1 cellular context compared by ENCODE assay signal in the genomic region with DNA sequence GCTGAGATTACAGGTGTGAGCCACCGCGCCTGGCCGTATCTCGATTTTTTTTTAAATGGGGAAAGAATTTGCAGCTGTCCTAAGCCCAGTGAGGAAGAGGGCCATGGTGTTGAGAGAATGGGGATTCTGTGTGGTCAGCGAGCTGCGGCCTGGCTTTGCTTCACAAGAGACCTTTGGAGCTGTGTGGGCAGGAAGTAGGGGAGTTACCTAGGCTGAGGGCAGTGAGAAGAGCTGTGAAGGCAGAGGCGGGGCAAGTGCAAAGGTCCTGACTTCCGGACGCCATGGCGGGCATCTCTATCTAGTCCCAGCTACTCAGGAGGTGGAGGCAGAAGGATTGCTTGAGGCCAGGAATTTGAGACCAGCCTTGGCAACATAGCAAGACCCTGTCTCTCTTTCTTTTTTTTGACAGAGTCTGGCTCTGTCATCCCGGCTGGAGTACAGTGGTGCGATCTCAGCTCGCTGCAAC.
TF ChIP-seq lines count a peak whose summit lies in the region.

No MANE protein-coding gene starts in this region.

TF ChIP-seq in HepG2, 621 proteins besides CTCF, POLR2A, EP300 and RAD21 (continued from another document and continues in another):
- TF ChIP-seq TCF12 (IDR thresholded peaks at IDR 0.05) (no peak), TCF12 (CRISPR knock-in tag; IDR thresholded peaks at IDR 0.05) (no peak), MYC (CRISPR knock-in tag; IDR thresholded peaks at IDR 0.05; ENCODE audit: borderline replicate concordance) (peak; percentile 44; the same call in 1 of the 2 replicates), TEAD2 (CRISPR knock-in tag; IDR thresholded peaks at IDR 0.05) (no peak), HNRNPUL1 (IDR thresholded peaks at IDR 0.05; ENCODE audit: low read depth, low read length) (no peak), ZNF138 (CRISPR knock-in tag; IDR thresholded peaks at IDR 0.05; ENCODE audit: low read depth) (0 out of 2 replicates have a peak, but pooled peaks have one; percentile 33), KLF11 (CRISPR knock-in tag; IDR thresholded peaks at IDR 0.05) (no peak), KLF13 (CRISPR knock-in tag; IDR thresholded peaks at IDR 0.05) (no peak), FOXM1 (CRISPR knock-in tag; IDR thresholded peaks at IDR 0.05) (no peak), ZNF44 (CRISPR knock-in tag; IDR thresholded peaks at IDR 0.05) (no peak), HOXA5 (CRISPR knock-in tag; IDR thresholded peaks at IDR 0.05) (no peak), MYNN (CRISPR knock-in tag; IDR thresholded peaks at IDR 0.05; ENCODE audit: low read depth) (no peak), YEATS2 (CRISPR knock-in tag; IDR thresholded peaks at IDR 0.05; ENCODE audit: borderline replicate concordance) (peak; percentile 51; the same call in 1 of the 2 replicates), PAF1 (CRISPR knock-in tag; IDR thresholded peaks at IDR 0.05) (no peak), ZKSCAN8 (CRISPR knock-in tag; IDR thresholded peaks at IDR 0.05; ENCODE audit: borderline replicate concordance) (no peak), ZSCAN12 (CRISPR knock-in tag; IDR thresholded peaks at IDR 0.05) (no peak), KLF15 (CRISPR knock-in tag; IDR thresholded peaks at IDR 0.05; ENCODE audit: borderline replicate concordance) (no peak), ZNF343 (CRISPR knock-in tag; IDR thresholded peaks at IDR 0.05) (0 out of 2 replicates have a peak, but pooled peaks have one; percentile 31), ZNF329 (CRISPR knock-in tag; IDR thresholded peaks at IDR 0.05; ENCODE audit: low read depth) (no peak), ZNF225 (CRISPR knock-in tag; IDR thresholded peaks at IDR 0.05) (no peak), CHD2 (IDR thresholded peaks at IDR 0.05; ENCODE audit: low read depth, low read length) (no peak), SALL2 (CRISPR knock-in tag; IDR thresholded peaks at IDR 0.05) (no peak), MTF1 (CRISPR knock-in tag; IDR thresholded peaks at IDR 0.05) (no peak), CHCHD3 (CRISPR knock-in tag; IDR thresholded peaks at IDR 0.05) (no peak), SP2 (CRISPR knock-in tag; IDR thresholded peaks at IDR 0.05) (no peak), ZNF777 (CRISPR knock-in tag; IDR thresholded peaks at IDR 0.05) (no peak), HDAC1 (CRISPR knock-in tag; IDR thresholded peaks at IDR 0.05) (peak; percentile 44; the same call in 1 of the 2 replicates), CAMTA2 (CRISPR knock-in tag; IDR thresholded peaks at IDR 0.05; ENCODE audit: borderline replicate concordance) (no peak), SP140L (CRISPR knock-in tag; IDR thresholded peaks at IDR 0.05; ENCODE audit: borderline replicate concordance) (no peak), DNMT3B (CRISPR knock-in tag; conservative IDR thresholded peaks at IDR 0.05) (no peak), PCBP2 (optimal IDR thresholded peaks at IDR 0.05; ENCODE audit: low read depth, low read length, poor library complexity, severe bottlenecking) (no peak), ELF4 (CRISPR knock-in tag; IDR thresholded peaks at IDR 0.05; ENCODE audit: borderline replicate concordance) (0 out of 2 replicates have a peak, but pooled peaks have one; percentile 55), BORCS8-MEF2B (CRISPR knock-in tag; IDR thresholded peaks at IDR 0.05) (no peak), HNRNPK (IDR thresholded peaks at IDR 0.05; ENCODE audit: low read depth, low read length, poor library complexity, severe bottlenecking) (no peak), ZBTB8A (CRISPR knock-in tag; IDR thresholded peaks at IDR 0.05; ENCODE audit: borderline replicate concordance, low read depth) (no peak), ZNF441 (CRISPR knock-in tag; IDR thresholded peaks at IDR 0.05; ENCODE audit: borderline replicate concordance) (peak; percentile 81), SAP130 (CRISPR knock-in tag; IDR thresholded peaks at IDR 0.05; ENCODE audit: low read depth) (peak; percentile 84), ZNF292 (CRISPR knock-in tag; IDR thresholded peaks at IDR 0.05; ENCODE audit: borderline replicate concordance, low read depth) (peak; percentile 90), HOXA7 (CRISPR knock-in tag; IDR thresholded peaks at IDR 0.05) (no peak)
- TF ChIP-seq, protein P1, sequence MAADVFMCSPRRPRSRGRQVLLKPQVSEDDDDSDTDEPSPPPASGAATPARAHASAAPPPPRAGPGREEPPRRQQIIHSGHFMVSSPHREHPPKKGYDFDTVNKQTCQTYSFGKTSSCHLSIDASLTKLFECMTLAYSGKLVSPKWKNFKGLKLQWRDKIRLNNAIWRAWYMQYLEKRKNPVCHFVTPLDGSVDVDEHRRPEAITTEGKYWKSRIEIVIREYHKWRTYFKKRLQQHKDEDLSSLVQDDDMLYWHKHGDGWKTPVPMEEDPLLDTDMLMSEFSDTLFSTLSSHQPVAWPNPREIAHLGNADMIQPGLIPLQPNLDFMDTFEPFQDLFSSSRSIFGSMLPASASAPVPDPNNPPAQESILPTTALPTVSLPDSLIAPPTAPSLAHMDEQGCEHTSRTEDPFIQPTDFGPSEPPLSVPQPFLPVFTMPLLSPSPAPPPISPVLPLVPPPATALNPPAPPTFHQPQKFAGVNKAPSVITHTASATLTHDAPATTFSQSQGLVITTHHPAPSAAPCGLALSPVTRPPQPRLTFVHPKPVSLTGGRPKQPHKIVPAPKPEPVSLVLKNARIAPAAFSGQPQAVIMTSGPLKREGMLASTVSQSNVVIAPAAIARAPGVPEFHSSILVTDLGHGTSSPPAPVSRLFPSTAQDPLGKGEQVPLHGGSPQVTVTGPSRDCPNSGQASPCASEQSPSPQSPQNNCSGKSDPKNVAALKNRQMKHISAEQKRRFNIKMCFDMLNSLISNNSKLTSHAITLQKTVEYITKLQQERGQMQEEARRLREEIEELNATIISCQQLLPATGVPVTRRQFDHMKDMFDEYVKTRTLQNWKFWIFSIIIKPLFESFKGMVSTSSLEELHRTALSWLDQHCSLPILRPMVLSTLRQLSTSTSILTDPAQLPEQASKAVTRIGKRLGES (CRISPR knock-in tag; IDR thresholded peaks at IDR 0.05; ENCODE audit: borderline replicate concordance), result no peak
- TF ChIP-seq, protein P2, sequence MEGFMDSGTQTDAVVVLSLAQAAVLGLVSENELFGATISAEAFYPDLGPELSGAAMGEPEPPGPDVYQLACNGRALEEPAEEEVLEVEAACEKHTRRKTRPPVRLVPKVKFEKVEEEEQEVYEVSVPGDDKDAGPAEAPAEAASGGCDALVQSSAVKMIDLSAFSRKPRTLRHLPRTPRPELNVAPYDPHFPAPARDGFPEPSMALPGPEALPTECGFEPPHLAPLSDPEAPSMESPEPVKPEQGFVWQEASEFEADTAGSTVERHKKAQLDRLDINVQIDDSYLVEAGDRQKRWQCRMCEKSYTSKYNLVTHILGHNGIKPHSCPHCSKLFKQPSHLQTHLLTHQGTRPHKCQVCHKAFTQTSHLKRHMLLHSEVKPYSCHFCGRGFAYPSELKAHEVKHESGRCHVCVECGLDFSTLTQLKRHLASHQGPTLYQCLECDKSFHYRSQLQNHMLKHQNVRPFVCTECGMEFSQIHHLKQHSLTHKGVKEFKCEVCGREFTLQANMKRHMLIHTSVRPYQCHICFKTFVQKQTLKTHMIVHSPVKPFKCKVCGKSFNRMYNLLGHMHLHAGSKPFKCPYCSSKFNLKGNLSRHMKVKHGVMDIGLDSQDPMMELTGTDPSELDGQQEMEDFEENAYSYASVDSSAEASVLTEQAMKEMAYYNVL (CRISPR knock-in tag; IDR thresholded peaks at IDR 0.05; ENCODE audit: borderline replicate concordance), result no peak
- TF ChIP-seq, protein P3, sequence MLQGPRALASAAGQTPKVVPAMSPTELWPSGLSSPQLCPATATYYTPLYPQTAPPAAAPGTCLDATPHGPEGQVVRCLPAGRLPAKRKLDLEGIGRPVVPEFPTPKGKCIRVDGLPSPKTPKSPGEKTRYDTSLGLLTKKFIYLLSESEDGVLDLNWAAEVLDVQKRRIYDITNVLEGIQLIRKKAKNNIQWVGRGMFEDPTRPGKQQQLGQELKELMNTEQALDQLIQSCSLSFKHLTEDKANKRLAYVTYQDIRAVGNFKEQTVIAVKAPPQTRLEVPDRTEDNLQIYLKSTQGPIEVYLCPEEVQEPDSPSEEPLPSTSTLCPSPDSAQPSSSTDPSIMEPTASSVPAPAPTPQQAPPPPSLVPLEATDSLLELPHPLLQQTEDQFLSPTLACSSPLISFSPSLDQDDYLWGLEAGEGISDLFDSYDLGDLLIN (CRISPR knock-in tag; IDR thresholded peaks at IDR 0.05; ENCODE audit: borderline replicate concordance), result no peak
- TF ChIP-seq, protein P4, sequence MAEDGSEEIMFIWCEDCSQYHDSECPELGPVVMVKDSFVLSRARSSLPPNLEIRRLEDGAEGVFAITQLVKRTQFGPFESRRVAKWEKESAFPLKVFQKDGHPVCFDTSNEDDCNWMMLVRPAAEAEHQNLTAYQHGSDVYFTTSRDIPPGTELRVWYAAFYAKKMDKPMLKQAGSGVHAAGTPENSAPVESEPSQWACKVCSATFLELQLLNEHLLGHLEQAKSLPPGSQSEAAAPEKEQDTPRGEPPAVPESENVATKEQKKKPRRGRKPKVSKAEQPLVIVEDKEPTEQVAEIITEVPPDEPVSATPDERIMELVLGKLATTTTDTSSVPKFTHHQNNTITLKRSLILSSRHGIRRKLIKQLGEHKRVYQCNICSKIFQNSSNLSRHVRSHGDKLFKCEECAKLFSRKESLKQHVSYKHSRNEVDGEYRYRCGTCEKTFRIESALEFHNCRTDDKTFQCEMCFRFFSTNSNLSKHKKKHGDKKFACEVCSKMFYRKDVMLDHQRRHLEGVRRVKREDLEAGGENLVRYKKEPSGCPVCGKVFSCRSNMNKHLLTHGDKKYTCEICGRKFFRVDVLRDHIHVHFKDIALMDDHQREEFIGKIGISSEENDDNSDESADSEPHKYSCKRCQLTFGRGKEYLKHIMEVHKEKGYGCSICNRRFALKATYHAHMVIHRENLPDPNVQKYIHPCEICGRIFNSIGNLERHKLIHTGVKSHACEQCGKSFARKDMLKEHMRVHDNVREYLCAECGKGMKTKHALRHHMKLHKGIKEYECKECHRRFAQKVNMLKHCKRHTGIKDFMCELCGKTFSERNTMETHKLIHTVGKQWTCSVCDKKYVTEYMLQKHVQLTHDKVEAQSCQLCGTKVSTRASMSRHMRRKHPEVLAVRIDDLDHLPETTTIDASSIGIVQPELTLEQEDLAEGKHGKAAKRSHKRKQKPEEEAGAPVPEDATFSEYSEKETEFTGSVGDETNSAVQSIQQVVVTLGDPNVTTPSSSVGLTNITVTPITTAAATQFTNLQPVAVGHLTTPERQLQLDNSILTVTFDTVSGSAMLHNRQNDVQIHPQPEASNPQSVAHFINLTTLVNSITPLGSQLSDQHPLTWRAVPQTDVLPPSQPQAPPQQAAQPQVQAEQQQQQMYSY (CRISPR knock-in tag; IDR thresholded peaks at IDR 0.05), result no peak
- TF ChIP-seq, protein P5, sequence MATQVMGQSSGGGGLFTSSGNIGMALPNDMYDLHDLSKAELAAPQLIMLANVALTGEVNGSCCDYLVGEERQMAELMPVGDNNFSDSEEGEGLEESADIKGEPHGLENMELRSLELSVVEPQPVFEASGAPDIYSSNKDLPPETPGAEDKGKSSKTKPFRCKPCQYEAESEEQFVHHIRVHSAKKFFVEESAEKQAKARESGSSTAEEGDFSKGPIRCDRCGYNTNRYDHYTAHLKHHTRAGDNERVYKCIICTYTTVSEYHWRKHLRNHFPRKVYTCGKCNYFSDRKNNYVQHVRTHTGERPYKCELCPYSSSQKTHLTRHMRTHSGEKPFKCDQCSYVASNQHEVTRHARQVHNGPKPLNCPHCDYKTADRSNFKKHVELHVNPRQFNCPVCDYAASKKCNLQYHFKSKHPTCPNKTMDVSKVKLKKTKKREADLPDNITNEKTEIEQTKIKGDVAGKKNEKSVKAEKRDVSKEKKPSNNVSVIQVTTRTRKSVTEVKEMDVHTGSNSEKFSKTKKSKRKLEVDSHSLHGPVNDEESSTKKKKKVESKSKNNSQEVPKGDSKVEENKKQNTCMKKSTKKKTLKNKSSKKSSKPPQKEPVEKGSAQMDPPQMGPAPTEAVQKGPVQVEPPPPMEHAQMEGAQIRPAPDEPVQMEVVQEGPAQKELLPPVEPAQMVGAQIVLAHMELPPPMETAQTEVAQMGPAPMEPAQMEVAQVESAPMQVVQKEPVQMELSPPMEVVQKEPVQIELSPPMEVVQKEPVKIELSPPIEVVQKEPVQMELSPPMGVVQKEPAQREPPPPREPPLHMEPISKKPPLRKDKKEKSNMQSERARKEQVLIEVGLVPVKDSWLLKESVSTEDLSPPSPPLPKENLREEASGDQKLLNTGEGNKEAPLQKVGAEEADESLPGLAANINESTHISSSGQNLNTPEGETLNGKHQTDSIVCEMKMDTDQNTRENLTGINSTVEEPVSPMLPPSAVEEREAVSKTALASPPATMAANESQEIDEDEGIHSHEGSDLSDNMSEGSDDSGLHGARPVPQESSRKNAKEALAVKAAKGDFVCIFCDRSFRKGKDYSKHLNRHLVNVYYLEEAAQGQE (IDR thresholded peaks at IDR 0.05; ENCODE audit: borderline replicate concordance in 1 of 2, low read depth in 1 of 2, low read length in 2 of 2), result no peak
- TF ChIP-seq, protein P6, sequence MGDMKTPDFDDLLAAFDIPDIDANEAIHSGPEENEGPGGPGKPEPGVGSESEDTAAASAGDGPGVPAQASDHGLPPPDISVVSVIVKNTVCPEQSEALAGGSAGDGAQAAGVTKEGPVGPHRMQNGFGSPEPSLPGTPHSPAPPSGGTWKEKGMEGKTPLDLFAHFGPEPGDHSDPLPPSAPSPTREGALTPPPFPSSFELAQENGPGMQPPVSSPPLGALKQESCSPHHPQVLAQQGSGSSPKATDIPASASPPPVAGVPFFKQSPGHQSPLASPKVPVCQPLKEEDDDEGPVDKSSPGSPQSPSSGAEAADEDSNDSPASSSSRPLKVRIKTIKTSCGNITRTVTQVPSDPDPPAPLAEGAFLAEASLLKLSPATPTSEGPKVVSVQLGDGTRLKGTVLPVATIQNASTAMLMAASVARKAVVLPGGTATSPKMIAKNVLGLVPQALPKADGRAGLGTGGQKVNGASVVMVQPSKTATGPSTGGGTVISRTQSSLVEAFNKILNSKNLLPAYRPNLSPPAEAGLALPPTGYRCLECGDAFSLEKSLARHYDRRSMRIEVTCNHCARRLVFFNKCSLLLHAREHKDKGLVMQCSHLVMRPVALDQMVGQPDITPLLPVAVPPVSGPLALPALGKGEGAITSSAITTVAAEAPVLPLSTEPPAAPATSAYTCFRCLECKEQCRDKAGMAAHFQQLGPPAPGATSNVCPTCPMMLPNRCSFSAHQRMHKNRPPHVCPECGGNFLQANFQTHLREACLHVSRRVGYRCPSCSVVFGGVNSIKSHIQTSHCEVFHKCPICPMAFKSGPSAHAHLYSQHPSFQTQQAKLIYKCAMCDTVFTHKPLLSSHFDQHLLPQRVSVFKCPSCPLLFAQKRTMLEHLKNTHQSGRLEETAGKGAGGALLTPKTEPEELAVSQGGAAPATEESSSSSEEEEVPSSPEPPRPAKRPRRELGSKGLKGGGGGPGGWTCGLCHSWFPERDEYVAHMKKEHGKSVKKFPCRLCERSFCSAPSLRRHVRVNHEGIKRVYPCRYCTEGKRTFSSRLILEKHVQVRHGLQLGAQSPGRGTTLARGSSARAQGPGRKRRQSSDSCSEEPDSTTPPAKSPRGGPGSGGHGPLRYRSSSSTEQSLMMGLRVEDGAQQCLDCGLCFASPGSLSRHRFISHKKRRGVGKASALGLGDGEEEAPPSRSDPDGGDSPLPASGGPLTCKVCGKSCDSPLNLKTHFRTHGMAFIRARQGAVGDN (CRISPR knock-in tag; IDR thresholded peaks at IDR 0.05), result peak; percentile 95
